1 cellular context compared by ENCODE assay signal in the genomic region with DNA sequence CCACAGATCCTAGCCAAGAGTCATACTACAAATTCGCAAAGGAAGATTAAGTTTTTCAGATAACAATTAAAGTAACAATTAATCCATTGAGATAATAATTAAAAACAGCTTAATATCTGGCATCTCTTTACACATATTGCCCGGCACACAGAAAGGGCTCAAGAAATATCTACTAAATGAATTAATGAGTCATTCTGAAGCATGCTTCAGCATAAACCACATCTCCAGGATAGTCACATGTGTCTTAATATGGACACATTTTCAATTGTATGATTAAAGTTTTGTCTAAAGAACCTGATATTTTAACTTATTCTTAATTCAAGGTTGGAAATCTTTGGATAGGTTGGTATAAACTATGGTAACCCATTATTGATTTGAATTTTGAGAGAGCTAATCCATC.
TF ChIP-seq lines count a peak whose summit lies in the region.

No MANE protein-coding gene starts in this region.

TF ChIP-seq in SK-N-SH, 30 proteins besides CTCF, POLR2A, EP300 and RAD21 (continued from another document):
- TF ChIP-seq RCOR1 (IDR thresholded peaks at IDR 0.05; ENCODE audit: low read length), result no peak
